1 cellular context compared by ENCODE assay signal in genomic region chr14:93085916-93086315, GRCh38.
TF ChIP-seq lines count a peak whose summit lies in the region.

No MANE protein-coding gene starts in this region.

TF ChIP-seq in SK-N-SH treated with all-trans-retinoic acid at 6 μM for 48 hours, 23 proteins besides CTCF, POLR2A, EP300 and RAD21 (continued from another document):
- TF ChIP-seq TSHZ2 (CRISPR knock-in tag; IDR thresholded peaks at IDR 0.05) (no peak), ZNF70 (CRISPR knock-in tag; IDR thresholded peaks at IDR 0.05) (no peak)
